Comparison of ENCODE assay signal across 28 cellular contexts in the genomic region with DNA sequence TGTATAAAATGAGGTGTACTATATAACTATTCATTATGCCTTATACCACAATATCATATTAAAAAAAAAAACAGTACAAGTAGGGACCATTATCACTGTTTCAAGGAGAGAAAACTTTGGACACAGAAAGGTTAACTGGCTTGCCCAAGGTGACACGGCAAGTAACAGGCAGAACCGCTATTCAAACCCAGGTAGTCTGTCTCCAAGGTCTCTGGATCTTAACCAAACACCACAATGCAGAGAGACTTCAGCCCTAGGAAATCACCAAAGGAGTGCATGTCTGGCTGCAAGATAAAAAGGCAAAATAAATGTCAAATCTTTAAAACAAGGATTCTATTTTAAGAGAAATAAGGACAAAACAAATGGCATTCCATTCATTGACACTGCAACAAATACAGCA. TPM values are rescaled to one million over a fixed set of nuclear protein-coding genes. Genes with fewer than 3 reads are reported as not detected.
DNase-seq lines count a peak whose midpoint lies in the region; ATAC-seq and TF ChIP-seq lines count a peak whose summit lies in the region.
"Had no signal": no experiment of that assay in that cellular context is flagged by ENCODE, and none has a peak within 500 bp of the region (broad histone marks: within the 10 kb centered on the region; RNA-seq: fewer than 3 reads in every experiment).

No MANE protein-coding gene starts in this region.

- DNase-seq in G401 (ENCODE audit: low spot score) (peak; percentile 65), cerebellar cortex (ENCODE audit: low spot score) (peak; percentile 57), cerebellum (ENCODE audit: low spot score) (peak; percentile 23), NCI-H2196 treated with DMSO at 0.1 percent for 48 hours (lab: John Stamatoyannopoulos, UW; ENCODE audit: unreplicated experiment) (no peak), progenitor cell of endocrine pancreas (ENCODE audit: low spot score, unreplicated experiment) (no peak)
- DNase-seq: 8988T; ACHN; AML-193; BE2C; Caco-2; Calu3; CD4-positive, alpha-beta memory T cell; CD4-positive, alpha-beta T cell; CD4-positive, CD25-positive, alpha-beta regulatory T cell; CD8-positive, alpha-beta memory T cell; CD8-positive, alpha-beta T cell; COR-L47; DMS 273 treated with DMSO at 0.1 percent for 48 hours; DMS153; DMS53; DMS79; DMS79 treated with DMSO at 0.1 percent for 48 hours; DND-41; EL had no signal

- H3K4me1 Mint-ChIP-seq in progenitor cell of endocrine pancreas (ENCODE audit: low read depth) = peaks cover 1% of the 10 kb centered on the region
- H3K4me1 Mint-ChIP-seq: B cell; CD14-positive monocyte; CD4-positive, alpha-beta memory T cell; CD4-positive, CD25-positive, alpha-beta regulatory T cell; CD8-positive, alpha-beta memory T cell had no signal

- no peak for ATAC-seq in HG03159 (IDR thresholded peaks at IDR 0.05; ENCODE audit: unreplicated experiment)
- ATAC-seq: A549; CD8-positive, alpha-beta T cell had no signal

- H3K27me3 Mint-ChIP-seq in progenitor cell of endocrine pancreas = no peaks in the 10 kb centered on the region
- H3K27me3 Mint-ChIP-seq: B cell; CD4-positive, alpha-beta memory T cell; CD4-positive, alpha-beta T cell; CD4-positive, CD25-positive, alpha-beta regulatory T cell; CD8-positive, alpha-beta memory T cell had no signal

- H3K4me3 Mint-ChIP-seq in progenitor cell of endocrine pancreas (ENCODE audit: low read depth) = no peak overlapping the region
- H3K4me3 Mint-ChIP-seq: B cell; CD14-positive monocyte; CD4-positive, alpha-beta memory T cell; CD4-positive, alpha-beta T cell; CD4-positive, CD25-positive, alpha-beta regulatory T cell; CD8-positive, alpha-beta memory T cell; CD8-positive, alpha-beta T cell had no signal

- H3K36me3 Mint-ChIP-seq in progenitor cell of endocrine pancreas (ENCODE audit: insufficient read depth) = no peaks in the 10 kb centered on the region
- H3K36me3 Mint-ChIP-seq: CD14-positive monocyte; CD4-positive, alpha-beta memory T cell; CD4-positive, CD25-positive, alpha-beta regulatory T cell; CD8-positive, alpha-beta memory T cell; CD8-positive, alpha-beta T cell had no signal

- no peak for TF ChIP-seq CTCF in progenitor cell of endocrine pancreas (IDR thresholded peaks at IDR 0.05; ENCODE audit: unreplicated experiment)

- in situ Hi-C loops in G401 (cut with HindIII; ENCODE audit: low sequenced_read_pairs) = no loop called here

- peaks cover 3% of the 10 kb centered on the region for H3K9me3 Mint-ChIP-seq in progenitor cell of endocrine pancreas (ENCODE audit: low read depth)

- H3K27ac Mint-ChIP-seq in progenitor cell of endocrine pancreas = no peak overlapping the region
- H3K27ac Mint-ChIP-seq: B cell; CD14-positive monocyte; CD4-positive, alpha-beta T cell; CD4-positive, CD25-positive, alpha-beta regulatory T cell; CD8-positive, alpha-beta memory T cell; CD8-positive, alpha-beta T cell had no signal

RNA-seq across cellular contexts. Expression of a gene that starts 56.3 kb away (rescaled TPM):
- 0.25 and 0.31 TPM in 2 replicates for total RNA-seq in G401 (2014; rRNA removed; shearing (Covaris generic))
- total RNA-seq in cerebellum (83.7 TPM), progenitor cell of endocrine pancreas (4.3 and 6.1 TPM in 2 replicates)
- total RNA-seq: B cell; CD4-positive, alpha-beta memory T cell; CD4-positive, alpha-beta T cell; CD4-positive, CD25-positive, alpha-beta regulatory T cell; CD8-positive, alpha-beta memory T cell; CD8-positive, alpha-beta T cell had no signal

Comparison
In these comparisons a context has a peak if more than half of its experiments do, and no peak if none do; other contexts are left out.
1. DNase-seq: peak in G401 (single experiment), cerebellar cortex (single experiment) and cerebellum (single experiment); none in NCI-H2196 treated with DMSO at 0.1 percent for 48 hours (single experiment) and progenitor cell of endocrine pancreas (single experiment).
2. RNA of a gene that starts 56.3 kb away (total RNA-seq): 83.7 TPM in cerebellum (single experiment); 4.3 to 6.1 TPM in progenitor cell of endocrine pancreas and 0.25 to 0.31 TPM in G401; every median in the first group is over 10 times any median in the second.